In genomic region chr2:223020971-223021675, GRCh38 we compare ENCODE assay signal across 27 cellular contexts. TPM values are rescaled to one million over a fixed set of nuclear protein-coding genes. Genes with fewer than 3 reads are reported as not detected.
A peak's percentile ranks its signal among the peaks of the same experiment; 100 is the strongest.
DNase-seq lines count a peak whose midpoint lies in the region; ATAC-seq, FAIRE-seq and TF ChIP-seq lines count a peak whose summit lies in the region.
"Had no signal": no experiment of that assay in that cellular context is flagged by ENCODE, and none has a peak within 500 bp of the region (broad histone marks: within the 10 kb centered on the region; RNA-seq: fewer than 3 reads in every experiment).

No MANE protein-coding gene starts in this region.

- peak; percentile 72 for ATAC-seq in HepG2
- no peak for ATAC-seq in right lobe of liver
- ATAC-seq in GM18511 (IDR thresholded peaks at IDR 0.05; ENCODE audit: unreplicated experiment), result no peak
- ATAC-seq: T-cell had no signal

- no peak for TF ChIP-seq CTCF in HepG2 (CRISPR knock-in tag; IDR thresholded peaks at IDR 0.05)
- TF ChIP-seq CTCF in right lobe of liver (IDR thresholded peaks at IDR 0.05), result no peak
- no peak for TF ChIP-seq CTCF in astrocyte (IDR thresholded peaks at IDR 0.05; ENCODE audit: insufficient read depth, low read depth, low read length)
- TF ChIP-seq CTCF in neural crest cell (conservative IDR thresholded peaks at IDR 0.05), result no peak

- TF ChIP-seq POLR2A in HepG2 (IDR thresholded peaks at IDR 0.05; ENCODE audit: insufficient read depth in 1 of 2, low read depth in 2 of 2, low read length in 2 of 2), result no peak
- no peak for TF ChIP-seq POLR2A in right lobe of liver (IDR thresholded peaks at IDR 0.05)

- in situ Hi-C loops in HepG2 (cut with HindIII; ENCODE audit: extremely low pct_ligation_motif_present, low pct_unique_long_range_greater_than_20kb), result no loop called here

- peak overlapping the region; percentile 22 for H3K27ac Mint-ChIP-seq in astrocyte (ENCODE audit: unreplicated experiment)
- H3K27ac Mint-ChIP-seq in neural crest cell (ENCODE audit: unreplicated experiment), result peak overlapping the region; percentile 46
- H3K27ac Mint-ChIP-seq: CD4-positive, alpha-beta memory T cell; T-cell had no signal

- H3K4me1 Mint-ChIP-seq in astrocyte (ENCODE audit: low read depth, unreplicated experiment) (no peaks in the 10 kb centered on the region), neural crest cell (peaks cover 17% of the 10 kb centered on the region)
- H3K4me1 Mint-ChIP-seq: CD4-positive, alpha-beta memory T cell; T-cell had no signal

- no peak overlapping the region for H3K4me2 ChIP-seq in HepG2 (ENCODE audit: low read depth, low read length)
- H3K4me2 ChIP-seq in astrocyte (ENCODE audit: low read length), result no peak overlapping the region

- H4K20me1 ChIP-seq in HepG2 (ENCODE audit: insufficient read depth, low read length) (no peaks in the 10 kb centered on the region), astrocyte (ENCODE audit: insufficient read depth, low read length) (no peaks in the 10 kb centered on the region)

- H3K4me1 ChIP-seq in HepG2 (ENCODE audit: insufficient read depth, low read length) (peaks cover under 1% of the 10 kb centered on the region; the same call in 1 of the 2 replicates), right lobe of liver (no peaks in the 10 kb centered on the region), astrocyte (ENCODE audit: insufficient read depth, low read length) (no peaks in the 10 kb centered on the region)

- intact Hi-C loops in HepG2 (cut with micrococcal nuclease; ENCODE audit: unreplicated experiment), result no loop called here
- intact Hi-C loops in right lobe of liver (cut with DNase I), result no loop called here
- intact Hi-C loops in posterior cingulate gyrus (cut with DNase I), result no loop called here

- DNase-seq in HepG2 (ENCODE audit: low spot score) (peak; percentile 16), right lobe of liver (no peak), astrocyte (ENCODE audit: low read depth) (no peak), neural crest cell (ENCODE audit: low read depth, low spot score) (no peak), posterior cingulate gyrus (no peak)
- no peak for DNase-seq in stimulated activated CD4-positive, alpha-beta T cell treated with anti-CD3 and anti-CD28 coated beads, Interleukin-15, amount 100 ng/mL, for 24 hours
- DNase-seq: C1 segment of cervical spinal cord; CD4-positive, alpha-beta memory T cell; COR-L47; EL; GF-D8; GM23248; H7; MV-4-11; NCI-H1105; NCI-H1694; NCI-H2081; NCI-H2171; NCI-H226; NCI-H524; NCI-H774; T-cell had no signal

- POLR2A ChIA-PET in HepG2 (lab: Yijun Ruan, JAX), result no interaction called here

- H3K79me2 ChIP-seq in HepG2 (ENCODE audit: insufficient read depth, low read length) (no peaks in the 10 kb centered on the region), astrocyte (ENCODE audit: insufficient read depth, low read length) (no peaks in the 10 kb centered on the region)

- H3K27me3 Mint-ChIP-seq in astrocyte (ENCODE audit: low read depth, unreplicated experiment), result peaks cover 2% of the 10 kb centered on the region
- H3K27me3 Mint-ChIP-seq in neural crest cell (ENCODE audit: low read depth), result no peaks in the 10 kb centered on the region
- H3K27me3 Mint-ChIP-seq: T-cell had no signal

- H3K9ac ChIP-seq in HepG2 (ENCODE audit: insufficient read depth, low read depth, low read length) (no peak overlapping the region), astrocyte (ENCODE audit: low read length) (no peak overlapping the region)
- H3K9ac ChIP-seq: GM23248 had no signal

- 11% methylated on average over 7 of the region's 7 CpGs for WGBS in HepG2 (ENCODE audit: low lambda C conversion rate)
- WGBS in right lobe of liver (ENCODE audit: insufficient coverage, low coverage, low lambda C conversion rate, missing lambda C conversion rate), result 48% methylated on average over 7 of the region's 7 CpGs

- H3K4me3 Mint-ChIP-seq in astrocyte (ENCODE audit: unreplicated experiment) (no peak overlapping the region), neural crest cell (no peak overlapping the region)
- H3K4me3 Mint-ChIP-seq: CD4-positive, alpha-beta memory T cell; T-cell had no signal

- H3K36me3 ChIP-seq in HepG2 (replicated peaks in 1 of 2; ENCODE audit: control insufficient read depth in 1 of 2, insufficient read depth in 2 of 2, low read length in 2 of 2) (no peaks in the 10 kb centered on the region), right lobe of liver (no peaks in the 10 kb centered on the region), astrocyte (ENCODE audit: insufficient read depth, low read length) (no peaks in the 10 kb centered on the region)

- TF ChIP-seq RAD21 in HepG2 (CRISPR knock-in tag; IDR thresholded peaks at IDR 0.05), result no peak

- H3K27me3 ChIP-seq in HepG2 (ENCODE audit: control insufficient read depth in 1 of 2, insufficient read depth in 2 of 2, low read length in 2 of 2) (no peaks in the 10 kb centered on the region; a peak in 2 of 5 replicates), right lobe of liver (no peaks in the 10 kb centered on the region), astrocyte (ENCODE audit: insufficient read depth, low read length) (no peaks in the 10 kb centered on the region)

- H3K27ac ChIP-seq in HepG2 (ENCODE audit: extremely low read length, insufficient read depth, low read length), result no peak overlapping the region
- H3K27ac ChIP-seq in right lobe of liver, result no peak overlapping the region
- no peak overlapping the region for H3K27ac ChIP-seq in astrocyte (ENCODE audit: low read depth, low read length)
- H3K27ac ChIP-seq: GM23248, HL-60 had no signal

- H3K36me3 Mint-ChIP-seq in astrocyte (ENCODE audit: low read depth, unreplicated experiment) (no peaks in the 10 kb centered on the region), neural crest cell (ENCODE audit: low read depth) (peaks cover 5% of the 10 kb centered on the region)
- H3K36me3 Mint-ChIP-seq: CD4-positive, alpha-beta memory T cell; T-cell had no signal

- no peak overlapping the region for H2AFZ ChIP-seq in HepG2 (ENCODE audit: low read length)
- H2AFZ ChIP-seq in astrocyte (ENCODE audit: low read depth, low read length), result no peak overlapping the region
- H2AFZ ChIP-seq: GM23248 had no signal

- H3K9me3 Mint-ChIP-seq in astrocyte (ENCODE audit: unreplicated experiment) (peaks cover 9% of the 10 kb centered on the region), neural crest cell (peaks cover 11% of the 10 kb centered on the region)

- no TSS peak for BruUV-seq in HepG2 (replicated peaks; lab: Mats Ljungman, UMichigan)

- CTCF ChIA-PET in HepG2 (lab: Yijun Ruan, JAX; ENCODE audit: low intra/inter-chr PET ratio, low total read pairs), result no interaction called here

- FAIRE-seq in HepG2 (lab: Jason Lieb, UNC), result no peak
- no peak for FAIRE-seq in astrocyte (lab: Jason Lieb, UNC)
- FAIRE-seq: GM12891, RCC 7860 had no signal

- H3K9me3 ChIP-seq in HepG2 (ENCODE audit: low read length), result no peaks in the 10 kb centered on the region
- H3K9me3 ChIP-seq in right lobe of liver, result no peaks in the 10 kb centered on the region
- H3K9me3 ChIP-seq in astrocyte (ENCODE audit: insufficient read depth, low read depth, low read length), result no peaks in the 10 kb centered on the region

- TF ChIP-seq EP300 in HepG2 (IDR thresholded peaks at IDR 0.05; ENCODE audit: low read depth in 2 of 2, low read length in 2 of 2), result no peak
- TF ChIP-seq EP300 in HepG2 (CRISPR knock-in tag; IDR thresholded peaks at IDR 0.05; ENCODE audit: borderline replicate concordance), result no peak

- H3K4me3 ChIP-seq in HepG2 (replicated peaks in 1 of 3; ENCODE audit: insufficient read depth in 1 of 3, low read depth in 2 of 3, low read length in 3 of 3) (no peak overlapping the region), right lobe of liver (no peak overlapping the region), astrocyte (ENCODE audit: insufficient read depth, low read depth, low read length) (no peak overlapping the region)
- H3K4me3 ChIP-seq: GM23248 had no signal

TF ChIP-seq in HepG2, 621 proteins besides CTCF, POLR2A, EP300 and RAD21 (continues in another document):
- TF ChIP-seq MAFG (CRISPR knock-in tag; IDR thresholded peaks at IDR 0.05) (no peak), FOXP1 (IDR thresholded peaks at IDR 0.05) (no peak), FOXP1 (CRISPR knock-in tag; IDR thresholded peaks at IDR 0.05) (no peak), DBP (CRISPR knock-in tag; IDR thresholded peaks at IDR 0.05; ENCODE audit: not compliant biosample characterization) (no peak)

RNA-seq across cellular contexts. Expression of gene KCNE4, which starts 30.9 kb away (rescaled TPM):
- total RNA-seq in HepG2 (2016; rRNA removed; fragmentation: Illumina TruSeq; extraction: Trizol), result not detected in 2 replicates
- not detected in 2 replicates for total RNA-seq in HepG2 (2016; cell fraction: cytosol; rRNA removed; fragmentation: Illumina TruSeq; extraction: Trizol; ENCODE audit: low read depth)
- total RNA-seq in HepG2 (2016; cell fraction: insoluble cytoplasmic fraction; rRNA removed; fragmentation: Illumina TruSeq; extraction: Trizol), result not detected in 2 replicates
- 0.15 TPM in 1 of 2 replicates, not detected in the other for total RNA-seq in HepG2 (2016; cell fraction: membrane; rRNA removed; fragmentation: Illumina TruSeq; extraction: Trizol)
- total RNA-seq in HepG2 (2016; cell fraction: nucleus; rRNA removed; fragmentation: Illumina TruSeq; extraction: Trizol), result not detected in 2 replicates
- polyA plus RNA-seq in HepG2 (2011; rRNA removed), result not detected in 2 replicates
- 0.01 TPM in 1 of 2 replicates, not detected in the other for polyA plus RNA-seq in HepG2 (2011; cell fraction: cytosol; rRNA removed)
- not detected in 2 replicates for polyA plus RNA-seq in HepG2 (2011; cell fraction: nucleus; rRNA removed)
- polyA plus RNA-seq in HepG2 (2012), result not detected in 2 replicates
- polyA plus RNA-seq in HepG2 (2016; cell fraction: cytosol; fragmentation: Illumina TruSeq; extraction: Trizol; ENCODE audit: low read depth), result not detected in 2 replicates
- not detected in 2 replicates for polyA plus RNA-seq in HepG2 (2016; cell fraction: insoluble cytoplasmic fraction; fragmentation: Illumina TruSeq; extraction: Trizol; ENCODE audit: low read depth)
- not detected in 2 replicates for polyA plus RNA-seq in HepG2 (2016; cell fraction: membrane; fragmentation: Illumina TruSeq; extraction: Trizol; ENCODE audit: low read depth)
- polyA plus RNA-seq in HepG2 (2016; cell fraction: nucleus; fragmentation: Illumina TruSeq; extraction: Trizol; ENCODE audit: insufficient read depth, low read depth), result not detected in 2 replicates
- polyA minus RNA-seq in HepG2 (2011; rRNA and poly(A)+ RNA removed; ENCODE audit: low replicate concordance), result not detected in 2 replicates
- not detected in 2 replicates for polyA minus RNA-seq in HepG2 (2011; cell fraction: cytosol; rRNA and poly(A)+ RNA removed)
- polyA minus RNA-seq in HepG2 (2011; cell fraction: nucleus; rRNA and poly(A)+ RNA removed), result not detected in 2 replicates
- 1 to 10 TPM in 4 of 6 experiments, under 1 TPM in 2; 0.17 to 1.2 (median 1.1) TPM for total RNA-seq in right lobe of liver
- 0.27 and 0.34 TPM in 2 replicates for total RNA-seq in astrocyte
- total RNA-seq in neural crest cell, result 0.09 TPM in 1 of 2 replicates, not detected in the other
- total RNA-seq: CD4-positive, alpha-beta memory T cell; H7; MCF 10A; T-cell had no signal
- polyA plus RNA-seq: CD4-positive, alpha-beta memory T cell had no signal
